Comparison of ENCODE assay signal across 11 cellular contexts in the genomic region with DNA sequence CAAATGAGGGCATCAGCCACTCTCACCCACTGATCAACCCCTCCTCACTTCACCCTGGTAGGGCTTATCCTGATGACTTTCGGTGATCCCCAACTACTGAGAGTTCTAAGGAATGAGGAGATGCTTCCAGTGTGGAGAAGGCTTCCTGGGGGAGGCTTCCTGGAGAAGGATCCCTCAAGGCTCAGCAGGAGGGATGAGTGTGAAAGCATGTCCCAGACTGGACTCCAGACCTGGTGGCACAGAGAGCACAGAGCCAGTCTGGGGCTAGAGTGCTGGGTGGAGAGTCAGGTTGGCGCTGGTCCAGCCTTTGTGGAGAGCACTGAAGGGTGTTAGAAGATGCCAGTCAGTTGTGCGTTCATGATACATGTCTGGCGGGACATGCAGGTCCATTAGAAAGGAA. TPM values are rescaled to one million over a fixed set of nuclear protein-coding genes. Genes with fewer than 3 reads are reported as not detected.
DNase-seq lines count a peak whose midpoint lies in the region; ATAC-seq and TF ChIP-seq lines count a peak whose summit lies in the region.
"Had no signal": no experiment of that assay in that cellular context is flagged by ENCODE, and none has a peak within 500 bp of the region (broad histone marks: within the 10 kb centered on the region; RNA-seq: fewer than 3 reads in every experiment).

No MANE protein-coding gene starts in this region.

- no peaks in the 10 kb centered on the region for H3K27me3 Mint-ChIP-seq in natural killer cell treated with Interleukin-12 subunit alpha and Interleukin-12 subunit beta and Interleukin-15 and Interleukin-18, amount 100 ng/mL, for 72 hours
- H3K27me3 Mint-ChIP-seq in natural killer cell (ENCODE audit: low read depth in 2 of 2), result no peaks in the 10 kb centered on the region
- H3K27me3 Mint-ChIP-seq: naive B cell had no signal

- intact Hi-C loops in natural killer cell (cut with micrococcal nuclease) (no loop called here), aorta (cut with DNase I) (loop anchor here in 1 of 2 donors (2.0 kb wide), 1 partner anchor 84 kb away; a partner anchor contains a TSS), ovary (cut with DNase I) (no loop called here)

- H3K4me1 ChIP-seq in aorta (ENCODE audit: control insufficient read depth in 1 of 2, insufficient read depth in 2 of 2, low read length in 2 of 2) (peaks cover 0 to 5% of the 10 kb centered on the region in 2 donors), ovary (ENCODE audit: insufficient read depth) (no peaks in the 10 kb centered on the region)

- peak in 1 of 2 donors; percentile 12 for ATAC-seq in natural killer cell treated with Interleukin-12 subunit alpha and Interleukin-12 subunit beta and Interleukin-15 and Interleukin-18, amount 100 ng/mL, for 72 hours
- no peak for ATAC-seq in natural killer cell
- peak; percentile 1 for ATAC-seq in aorta (ENCODE audit: low FRiP score)
- no peak for ATAC-seq in GM18498 (IDR thresholded peaks at IDR 0.05; ENCODE audit: unreplicated experiment)

- H3K36me3 ChIP-seq in aorta (ENCODE audit: control insufficient read depth in 1 of 2, insufficient read depth in 2 of 2, low read length in 1 of 2) (peaks cover 0 to 13% of the 10 kb centered on the region in 2 donors), ovary (no peaks in the 10 kb centered on the region)

- H3K9me3 Mint-ChIP-seq in natural killer cell treated with Interleukin-12 subunit alpha and Interleukin-12 subunit beta and Interleukin-15 and Interleukin-18, amount 100 ng/mL, for 72 hours, result no peaks in the 10 kb centered on the region
- no peaks in the 10 kb centered on the region for H3K9me3 Mint-ChIP-seq in natural killer cell
- H3K9me3 Mint-ChIP-seq: endodermal cell, naive B cell had no signal

- H3K9me3 ChIP-seq in aorta (ENCODE audit: control insufficient read depth, low read length) (no peaks in the 10 kb centered on the region), ovary (no peaks in the 10 kb centered on the region)

- no peak for DNase-seq in natural killer cell treated with Interleukin-12 subunit alpha and Interleukin-12 subunit beta and Interleukin-15 and Interleukin-18, amount 100 ng/mL, for 72 hours (ENCODE audit: low spot score)
- no peak for DNase-seq in natural killer cell
- DNase-seq in cardiac fibroblast (ENCODE audit: low read depth in 2 of 2), result peak; percentile 15 to 19
- peak; percentile 48 for DNase-seq in medulla oblongata (ENCODE audit: extremely low spot score)
- no peak for DNase-seq in aorta
- DNase-seq in NCI-H2227 treated with DMSO at 0.1 percent for 48 hours (lab: John Stamatoyannopoulos, UW), result no peak
- DNase-seq in ovary, result no peak
- DNase-seq: endodermal cell, naive B cell, NCI-H2081 treated with DMSO at 0.1 percent for 48 hours had no signal

- H3K4me3 ChIP-seq in cardiac fibroblast (replicated peaks in 1 of 2; ENCODE audit: low read depth in 2 of 2, low read length in 2 of 2) (no peak overlapping the region), aorta (ENCODE audit: low read length in 2 of 2) (no peak overlapping the region), ovary (no peak overlapping the region)

- H3K27ac Mint-ChIP-seq in natural killer cell treated with Interleukin-12 subunit alpha and Interleukin-12 subunit beta and Interleukin-15 and Interleukin-18, amount 100 ng/mL, for 72 hours, result peak overlapping the region; percentile 56 to 73
- peak overlapping the region in 1 of 2 donors; percentile 57 for H3K27ac Mint-ChIP-seq in natural killer cell
- H3K27ac Mint-ChIP-seq: endodermal cell had no signal

- TF ChIP-seq EP300 in ovary (IDR thresholded peaks at IDR 0.05), result no peak

- no peak overlapping the region for H3K4me3 Mint-ChIP-seq in natural killer cell treated with Interleukin-12 subunit alpha and Interleukin-12 subunit beta and Interleukin-15 and Interleukin-18, amount 100 ng/mL, for 72 hours
- no peak overlapping the region for H3K4me3 Mint-ChIP-seq in natural killer cell
- H3K4me3 Mint-ChIP-seq: endodermal cell had no signal

- TF ChIP-seq CTCF in natural killer cell (IDR thresholded peaks at IDR 0.05) (no peak), cardiac fibroblast (IDR thresholded peaks at IDR 0.05; ENCODE audit: low read depth, low read length) (no peak), ovary (IDR thresholded peaks at IDR 0.05) (no peak)

- no peaks in the 10 kb centered on the region for H3K27me3 ChIP-seq in aorta (ENCODE audit: control insufficient read depth in 1 of 2, insufficient read depth in 2 of 2, low read length in 1 of 2)
- no peaks in the 10 kb centered on the region for H3K27me3 ChIP-seq in ovary

- WGBS in aorta, 2 donors, result 38 to 48% methylated on average over 4 of the region's 4 CpGs
- WGBS in ovary, 3 donors, result 85 to 90% (median 88%) methylated on average over 4 of the region's 4 CpGs

- TF ChIP-seq POLR2A in ovary (IDR thresholded peaks at IDR 0.05), result no peak

- H3K27ac ChIP-seq in aorta (ENCODE audit: low read depth in 1 of 2, low read length in 2 of 2) (peak overlapping the region in 1 of 2 donors; percentile 2), ovary (no peak overlapping the region)

- H3K4me1 Mint-ChIP-seq in natural killer cell treated with Interleukin-12 subunit alpha and Interleukin-12 subunit beta and Interleukin-15 and Interleukin-18, amount 100 ng/mL, for 72 hours (ENCODE audit: low read depth in 2 of 2), result peaks cover 24 to 34% of the 10 kb centered on the region in 2 donors
- H3K4me1 Mint-ChIP-seq in natural killer cell, result peaks cover 21 to 34% of the 10 kb centered on the region in 2 donors
- H3K4me1 Mint-ChIP-seq: endodermal cell had no signal

- H3K36me3 Mint-ChIP-seq in natural killer cell treated with Interleukin-12 subunit alpha and Interleukin-12 subunit beta and Interleukin-15 and Interleukin-18, amount 100 ng/mL, for 72 hours, result peaks cover 6% of the 10 kb centered on the region
- peaks cover 12% of the 10 kb centered on the region for H3K36me3 Mint-ChIP-seq in natural killer cell

RNA-seq across cellular contexts. Expression of a gene that starts 53.7 kb away (rescaled TPM):
- total RNA-seq in natural killer cell treated with Interleukin-12 subunit alpha and Interleukin-12 subunit beta and Interleukin-15 and Interleukin-18, amount 100 ng/mL, for 72 hours, result 10 to 100 TPM in 1 of 2 donors, 1 to 10 TPM in 1; 3.4 to 18.2 TPM
- total RNA-seq in natural killer cell (1 to 10 TPM in 1 of 3 donors, under 1 TPM in 2; 0.45 to 1.7 (median 0.84) TPM), aorta (1 to 10 TPM; 1.3 to 1.8 TPM), ovary (10 to 100 TPM in 1 of 7 donors, 1 to 10 TPM in 6; 2.7 to 12.8 (median 7.5) TPM)
- polyA plus RNA-seq in aorta (1 to 10 TPM in 1 of 2 donors, under 1 TPM in 1; 0.13 to 2.1 TPM), ovary (1 to 10 TPM; 7.2 to 7.3 TPM)

Comparison
In these comparisons a context has a peak if more than half of its experiments do, and no peak if none do; other contexts are left out.
1. DNase-seq: peak in cardiac fibroblast (2 of 2) and medulla oblongata (single experiment); none in natural killer cell treated with Interleukin-12 subunit alpha and Interleukin-12 subunit beta and Interleukin-15 and Interleukin-18, amount 100 ng/mL, for 72 hours (single experiment), natural killer cell (single experiment), aorta (0 of 2), NCI-H2227 treated with DMSO at 0.1 percent for 48 hours (single experiment) and ovary (0 of 5).